Comparison of ENCODE assay signal across 19 cellular contexts in the genomic region with DNA sequence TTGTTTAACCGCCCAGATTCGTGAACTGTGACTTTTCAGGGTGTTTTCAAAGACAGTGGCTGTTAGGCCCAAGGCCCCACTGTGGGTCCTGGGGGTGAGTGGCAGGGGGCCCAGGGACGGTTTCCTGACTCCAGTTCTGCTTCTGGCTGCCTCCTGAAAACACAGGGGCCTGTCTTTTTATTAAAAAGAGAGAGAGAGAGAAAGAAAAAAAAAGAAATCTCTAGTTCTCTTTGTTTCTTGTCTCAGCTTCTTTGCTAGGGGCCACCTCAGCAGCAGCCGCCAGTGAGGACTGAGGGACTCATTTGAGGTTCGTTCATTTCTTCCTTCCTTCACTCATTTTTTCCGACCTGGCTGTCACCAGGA. TPM values are rescaled to one million over a fixed set of nuclear protein-coding genes. Genes with fewer than 3 reads are reported as not detected.
DNase-seq lines count a peak whose midpoint lies in the region; ATAC-seq and TF ChIP-seq lines count a peak whose summit lies in the region.
"Had no signal": no experiment of that assay in that cellular context is flagged by ENCODE, and none has a peak within 500 bp of the region (broad histone marks: within the 10 kb centered on the region; RNA-seq: fewer than 3 reads in every experiment).

No MANE protein-coding gene starts in this region.

- peak overlapping the region; percentile 83 for H3K4me3 ChIP-seq in GM23338
- H3K4me3 ChIP-seq in gastroesophageal sphincter, result no peak overlapping the region
- H3K4me3 ChIP-seq: body of pancreas, MG63 had no signal

- H3K4me2 ChIP-seq in GM23338, result peak overlapping the region; percentile 71

- H3K79me2 ChIP-seq in GM23338 (replicated peaks; ENCODE audit: insufficient read depth), result peaks cover 20% of the 10 kb centered on the region

- peaks cover 14% of the 10 kb centered on the region; the same call in 1 of the 2 replicates for H3K4me1 ChIP-seq in GM23338 (ENCODE audit: insufficient read depth)
- no peaks in the 10 kb centered on the region for H3K4me1 ChIP-seq in foreskin keratinocyte
- H3K4me1 ChIP-seq in gastroesophageal sphincter, result peaks cover 0 to 19% (median 8%) of the 10 kb centered on the region in 3 donors

- TF ChIP-seq CTCF in GM23338 (conservative IDR thresholded peaks at IDR 0.05; ENCODE audit: low read depth in 2 of 2), result no peak
- no peak for TF ChIP-seq CTCF in progenitor cell of endocrine pancreas (IDR thresholded peaks at IDR 0.05; ENCODE audit: unreplicated experiment)
- TF ChIP-seq CTCF in foreskin keratinocyte (conservative IDR thresholded peaks at IDR 0.05), result no peak
- no peak for TF ChIP-seq CTCF in gastroesophageal sphincter (IDR thresholded peaks at IDR 0.05)

- H3K4me1 Mint-ChIP-seq in GM23338 (peaks cover 21% of the 10 kb centered on the region), memory B cell (peaks cover 7% of the 10 kb centered on the region), progenitor cell of endocrine pancreas (ENCODE audit: low read depth) (peaks cover 8% of the 10 kb centered on the region)
- H3K4me1 Mint-ChIP-seq in activated T-helper 17 cell treated with anti-CD3 and anti-CD28 coated beads, Interleukin-2, amount 50 U/mL, for 72 hours, result peaks cover 5% of the 10 kb centered on the region

- H3K9me3 ChIP-seq in gastroesophageal sphincter, result no peaks in the 10 kb centered on the region
- H3K9me3 ChIP-seq: body of pancreas, MG63, neutrophil had no signal

- no peaks in the 10 kb centered on the region for H3K9me2 ChIP-seq in GM23338 (ENCODE audit: insufficient read depth)

- no peaks in the 10 kb centered on the region for H3K36me3 ChIP-seq in GM23338 (ENCODE audit: insufficient read depth)
- H3K36me3 ChIP-seq in gastroesophageal sphincter, result no peaks in the 10 kb centered on the region
- H3K36me3 ChIP-seq: MG63, neutrophil had no signal

- no peak for ATAC-seq in GM23338
- no peak for ATAC-seq in activated T-helper 17 cell treated with anti-CD3 and anti-CD28 coated beads, Interleukin-2, amount 50 U/mL, for 72 hours (replicated peaks)
- ATAC-seq in memory B cell (ENCODE audit: low read depth), result no peak
- no peak for ATAC-seq in foreskin keratinocyte
- ATAC-seq in gastroesophageal sphincter, result no peak
- ATAC-seq: body of pancreas, Right ventricle myocardium inferior had no signal

- WGBS in gastroesophageal sphincter (ENCODE audit: low coverage in 1 of 2), 2 donors, result 89% methylated on average over 6 of the region's 6 CpGs

- no peak for DNase-seq in GM23338 (ENCODE audit: low spot score)
- DNase-seq in memory B cell (ENCODE audit: low spot score in 2 of 2), result no peak
- no peak for DNase-seq in progenitor cell of endocrine pancreas (ENCODE audit: low spot score, unreplicated experiment)
- no peak for DNase-seq in foreskin keratinocyte
- no peak for DNase-seq in superior temporal gyrus (ENCODE audit: extremely low spot score)
- DNase-seq in activated CD4-positive, CD25-positive, alpha-beta regulatory T cell (lab: John Stamatoyannopoulos, UW), result no peak
- DNase-seq: activated CD4-positive, alpha-beta T cell treated with anti-CD3 and anti-CD28 coated beads for 48 hours; activated naive CD8-positive, alpha-beta T cell treated with anti-CD3 and anti-CD28 coated beads, Interleukin-2, amount 10 ng/mL, durations not matched to agents 7 days and 5 days; body of pancreas; HFFc6; MG63; NCI-H1436 treated with DMSO at 0.1 percent for 48 hours; NCI-H2171 treated with DMSO at 0.1 percent for 48 hours; stimulated activated CD8-positive, alpha-beta memory T cell treated with anti-CD3 and anti-CD28 coated beads, Interleukin-4, amount 100 ng/mL, for 48 hours had no signal

- TF ChIP-seq EP300 in gastroesophageal sphincter (IDR thresholded peaks at IDR 0.05), result no peak

- 0 out of 2 replicates have a peak, but pooled peaks cover 6% of the 10 kb centered on the region for H4K20me1 ChIP-seq in GM23338 (replicated peaks; ENCODE audit: insufficient read depth)

- H3K4me3 Mint-ChIP-seq in GM23338 (peak overlapping the region; percentile 69), memory B cell (peak overlapping the region; percentile 14), progenitor cell of endocrine pancreas (ENCODE audit: low read depth) (peak overlapping the region; percentile 54)
- peak overlapping the region; percentile 5 for H3K4me3 Mint-ChIP-seq in activated T-helper 17 cell treated with anti-CD3 and anti-CD28 coated beads, Interleukin-2, amount 50 U/mL, for 72 hours
- H3K4me3 Mint-ChIP-seq: activated naive CD8-positive, alpha-beta T cell treated with anti-CD3 and anti-CD28 coated beads, Interleukin-2, amount 10 ng/mL, durations not matched to agents 7 days and 5 days; activated T-helper 1 cell treated with anti-CD3 and anti-CD28 coated beads, Interleukin-12 subunit alpha, Interleukin-12 subunit beta, Interleukin-2, Interleukin-4 antibody, amounts not matched to agents 30 ng/mL and 10 ng/mL and 1 ng/mL, durations not matched to agents 14 hours and 24 hours and 36 hours; HFFc6 had no signal

- H3K27ac ChIP-seq in GM23338 (ENCODE audit: low read depth), result no peak overlapping the region
- H3K27ac ChIP-seq in foreskin keratinocyte, result no peak overlapping the region
- peak overlapping the region in 1 of 4 donors; percentile 69 for H3K27ac ChIP-seq in gastroesophageal sphincter
- H3K27ac ChIP-seq: body of pancreas, neutrophil had no signal

- H3K27me3 Mint-ChIP-seq in GM23338 (ENCODE audit: insufficient read depth, low read depth, poor library complexity) (peaks cover 16% of the 10 kb centered on the region), memory B cell (peaks cover 18% of the 10 kb centered on the region), progenitor cell of endocrine pancreas (peaks cover 28% of the 10 kb centered on the region)
- peaks cover 47% of the 10 kb centered on the region for H3K27me3 Mint-ChIP-seq in activated T-helper 17 cell treated with anti-CD3 and anti-CD28 coated beads, Interleukin-2, amount 50 U/mL, for 72 hours

- peaks cover 5% of the 10 kb centered on the region; the same call in 1 of the 2 replicates for H3F3A ChIP-seq in GM23338 (replicated peaks; ENCODE audit: low read depth)

- H3K9me3 Mint-ChIP-seq in GM23338, result peaks cover 3% of the 10 kb centered on the region; the same call in 2 of the 3 replicates
- H3K9me3 Mint-ChIP-seq in activated T-helper 17 cell treated with anti-CD3 and anti-CD28 coated beads, Interleukin-2, amount 50 U/mL, for 72 hours, result no peaks in the 10 kb centered on the region
- H3K9me3 Mint-ChIP-seq in memory B cell, result no peaks in the 10 kb centered on the region
- H3K9me3 Mint-ChIP-seq in progenitor cell of endocrine pancreas (ENCODE audit: low read depth), result no peaks in the 10 kb centered on the region
- H3K9me3 Mint-ChIP-seq: activated naive CD8-positive, alpha-beta T cell treated with anti-CD3 and anti-CD28 coated beads, Interleukin-2, amount 10 ng/mL, durations not matched to agents 7 days and 5 days; activated T-helper 1 cell treated with anti-CD3 and anti-CD28 coated beads, Interleukin-12 subunit alpha, Interleukin-12 subunit beta, Interleukin-2, Interleukin-4 antibody, amounts not matched to agents 30 ng/mL and 10 ng/mL and 1 ng/mL, durations not matched to agents 14 hours and 24 hours and 36 hours; HFFc6 had no signal

- H3K36me3 Mint-ChIP-seq in GM23338 (ENCODE audit: low read depth) (peaks cover 6% of the 10 kb centered on the region; the same call in 2 of the 3 replicates), memory B cell (no peaks in the 10 kb centered on the region), progenitor cell of endocrine pancreas (ENCODE audit: insufficient read depth) (peaks cover 2% of the 10 kb centered on the region)
- H3K36me3 Mint-ChIP-seq in activated T-helper 17 cell treated with anti-CD3 and anti-CD28 coated beads, Interleukin-2, amount 50 U/mL, for 72 hours (ENCODE audit: low read depth), result no peaks in the 10 kb centered on the region

- H3K27ac Mint-ChIP-seq in GM23338 (no peak overlapping the region), memory B cell (no peak overlapping the region), progenitor cell of endocrine pancreas (no peak overlapping the region)
- H3K27ac Mint-ChIP-seq in activated T-helper 17 cell treated with anti-CD3 and anti-CD28 coated beads, Interleukin-2, amount 50 U/mL, for 72 hours, result no peak overlapping the region
- H3K27ac Mint-ChIP-seq: activated naive CD8-positive, alpha-beta T cell treated with anti-CD3 and anti-CD28 coated beads, Interleukin-2, amount 10 ng/mL, durations not matched to agents 7 days and 5 days; activated T-helper 1 cell treated with anti-CD3 and anti-CD28 coated beads, Interleukin-12 subunit alpha, Interleukin-12 subunit beta, Interleukin-2, Interleukin-4 antibody, amounts not matched to agents 30 ng/mL and 10 ng/mL and 1 ng/mL, durations not matched to agents 14 hours and 24 hours and 36 hours; HFFc6 had no signal

- peak overlapping the region; percentile 91; the same call in 1 of the 2 replicates for H2AFZ ChIP-seq in GM23338

- H3K27me3 ChIP-seq in GM23338 (ENCODE audit: insufficient read depth), result peaks cover 23% of the 10 kb centered on the region
- peaks cover 91% of the 10 kb centered on the region for H3K27me3 ChIP-seq in foreskin keratinocyte
- H3K27me3 ChIP-seq in gastroesophageal sphincter, result peaks cover 56% of the 10 kb centered on the region
- H3K27me3 ChIP-seq: body of pancreas had no signal

- TF ChIP-seq POLR2A in gastroesophageal sphincter (IDR thresholded peaks at IDR 0.05), result no peak

RNA-seq across cellular contexts. Expression of a gene that starts 15.4 kb away (rescaled TPM):
- total RNA-seq in GM23338 (2014; rRNA removed; shearing (Covaris generic)), result 20.7 and 30.2 TPM in 2 replicates
- polyA plus RNA-seq in GM23338 (2016; fragmentation: Nextera tagmentation; extraction: Ambion mirVana) (11.9 and 16.9 TPM in 2 replicates), foreskin keratinocyte (8.5 and 9.6 TPM in 2 replicates)
- total RNA-seq in activated T-helper 17 cell treated with anti-CD3 and anti-CD28 coated beads, Interleukin-2, amount 50 U/mL, for 72 hours, result 1 to 10 TPM; 5.8 to 8.6 TPM
- total RNA-seq in progenitor cell of endocrine pancreas (21.4 and 22.9 TPM in 2 replicates), foreskin keratinocyte (12.5 and 12.7 TPM in 2 replicates), gastroesophageal sphincter (10 to 100 TPM; 15.6 to 20.1 (median 19.6) TPM)

RNA-seq across cellular contexts. Expression of a gene that starts 52.4 kb away (rescaled TPM):
- 35.0 and 36.5 TPM in 2 replicates for total RNA-seq in GM23338 (2014; rRNA removed; shearing (Covaris generic))
- 12.0 and 12.2 TPM in 2 replicates for polyA plus RNA-seq in GM23338 (2016; fragmentation: Nextera tagmentation; extraction: Ambion mirVana)
- total RNA-seq in activated T-helper 17 cell treated with anti-CD3 and anti-CD28 coated beads, Interleukin-2, amount 50 U/mL, for 72 hours, result 1 to 10 TPM in 1 of 2 donors, under 1 TPM in 1; 0.95 to 1.0 TPM
- total RNA-seq in progenitor cell of endocrine pancreas, result 78.8 and 82.5 TPM in 2 replicates
- total RNA-seq in foreskin keratinocyte, result 0.03 and 0.11 TPM in 2 replicates
- 0.03 TPM in 1 of 2 replicates, not detected in the other for polyA plus RNA-seq in foreskin keratinocyte
- 1 to 10 TPM; 3.1 to 8.8 (median 6.5) TPM for total RNA-seq in gastroesophageal sphincter

Comparison
In these comparisons a context has a peak if more than half of its experiments do, and no peak if none do; other contexts are left out.
1. H3K4me3 Mint-ChIP-seq: peak in every context shown above with its lines; median percentile 69 in GM23338; 54 in progenitor cell of endocrine pancreas; 14 in memory B cell; 5 in activated T-helper 17 cell treated with anti-CD3 and anti-CD28 coated beads, Interleukin-2, amount 50 U/mL, for 72 hours.